In genomic region chr17:46978489-46979022, GRCh38 we compare ENCODE assay signal across 8 cellular contexts. TPM values are rescaled to one million over a fixed set of nuclear protein-coding genes. Genes with fewer than 3 reads are reported as not detected.
DNase-seq lines count a peak whose midpoint lies in the region; ATAC-seq, FAIRE-seq and TF ChIP-seq lines count a peak whose summit lies in the region.

No MANE protein-coding gene starts in this region.

- peak; percentile 12 for ATAC-seq in Right ventricle myocardium inferior
- no peak for ATAC-seq in HG03159 (IDR thresholded peaks at IDR 0.05; ENCODE audit: unreplicated experiment)
- ATAC-seq in GM19455 (IDR thresholded peaks at IDR 0.05; ENCODE audit: unreplicated experiment): no peak

- peaks cover 9% of the 10 kb centered on the region for H3K4me1 ChIP-seq in adipocyte (ENCODE audit: control insufficient read depth, insufficient read depth, low read length)
- no peaks in the 10 kb centered on the region for H3K4me1 ChIP-seq in keratinocyte (ENCODE audit: control insufficient read depth, extremely low read depth, insufficient read depth, low read length)
- peaks cover 19 to 24% (median 23%) of the 10 kb centered on the region in 4 donors for H3K4me1 ChIP-seq in stomach

- H3K4me3 ChIP-seq in adipocyte (ENCODE audit: low read length) (peak overlapping the region; percentile 72), keratinocyte (ENCODE audit: control insufficient read depth in 2 of 3, extremely low read depth in 1 of 3, insufficient read depth in 2 of 3, low read depth in 1 of 3, low read length in 3 of 3) (peak overlapping the region; percentile 22 to 48 (median 43)), stomach (peak overlapping the region; percentile 49 to 79 (median 60))

- DNase-seq in Right ventricle myocardium inferior (ENCODE audit: missing footprints) (no peak), cardiac septum (ENCODE audit: low spot score) (no peak), adipocyte (ENCODE audit: low read depth) (peak; percentile 30), keratinocyte (ENCODE audit: low read depth, low spot score) (no peak), stomach (no peak), COLO829 (ENCODE audit: low spot score) (no peak)

- H3K4me2 ChIP-seq in keratinocyte (ENCODE audit: control insufficient read depth, extremely low read depth, insufficient read depth, low read depth, low read length): peak overlapping the region; percentile 62

- TF ChIP-seq CTCF in keratinocyte (optimal IDR thresholded peaks at IDR 0.05 in 1 of 3, IDR thresholded peaks at IDR 0.05 in 1 of 3, conservative IDR thresholded peaks at IDR 0.05 in 1 of 3; ENCODE audit: extremely low read depth in 1 of 3, insufficient read depth in 2 of 3, low read length in 3 of 3) (no peak), stomach (IDR thresholded peaks at IDR 0.05) (no peak)

- no peaks in the 10 kb centered on the region for H4K20me1 ChIP-seq in keratinocyte (ENCODE audit: control insufficient read depth, extremely low read depth, insufficient read depth, low read length)

- H3K9ac ChIP-seq in adipocyte (ENCODE audit: low read length) (no peak overlapping the region), keratinocyte (ENCODE audit: control insufficient read depth, extremely low read depth, insufficient read depth, low read length) (no peak overlapping the region)

- no peaks in the 10 kb centered on the region for H3K9me1 ChIP-seq in keratinocyte (ENCODE audit: control insufficient read depth, extremely low read depth, insufficient read depth, low read length)

- no peak for TF ChIP-seq EP300 in stomach (IDR thresholded peaks at IDR 0.05)

- dilution Hi-C loops in keratinocyte (cut with MboI; ENCODE audit: extremely low pct_ligation_motif_present, low sequenced_read_pairs): no loop called here

- H3K27ac ChIP-seq in keratinocyte (ENCODE audit: control insufficient read depth, insufficient read depth, low read length) (no peak overlapping the region), stomach (peak overlapping the region in 1 of 5 donors; percentile 14)

- H3K36me3 ChIP-seq in adipocyte (ENCODE audit: control insufficient read depth, insufficient read depth, low read length, severe bottlenecking) (no peaks in the 10 kb centered on the region), keratinocyte (ENCODE audit: control insufficient read depth in 2 of 2, extremely low read depth in 1 of 2, insufficient read depth in 2 of 2, low read length in 2 of 2) (no peaks in the 10 kb centered on the region), stomach (no peaks in the 10 kb centered on the region)

- FAIRE-seq in keratinocyte (lab: Jason Lieb, UNC): no peak

- H3K79me2 ChIP-seq in keratinocyte (ENCODE audit: control insufficient read depth, insufficient read depth, low read length): no peaks in the 10 kb centered on the region

- 1 to 3% (median 2%) methylated on average over 19 to 67 of the region's 67 CpGs for WGBS in stomach, 5 donors

- no peak for TF ChIP-seq POLR2A in stomach (IDR thresholded peaks at IDR 0.05)

- no peaks in the 10 kb centered on the region for H3K9me3 ChIP-seq in adipocyte (ENCODE audit: control insufficient read depth, low read length)
- no peaks in the 10 kb centered on the region for H3K9me3 ChIP-seq in keratinocyte (ENCODE audit: control insufficient read depth, low read depth, low read length)
- no peaks in the 10 kb centered on the region for H3K9me3 ChIP-seq in stomach

- intact Hi-C loops in Right ventricle myocardium inferior (cut with DNase I) (no loop called here), cardiac septum (cut with DNase I) (no loop called here), stomach (cut with DNase I; ENCODE audit: low total_unique reads) (no loop called here)

- H3K27me3 ChIP-seq in adipocyte (replicated peaks; ENCODE audit: control insufficient read depth, insufficient read depth, low read length) (peaks cover 43% of the 10 kb centered on the region), keratinocyte (ENCODE audit: control insufficient read depth, extremely low read depth, insufficient read depth, low read length) (peaks cover 49% of the 10 kb centered on the region), stomach (peaks cover 4 to 65% (median 35%) of the 10 kb centered on the region in 3 donors)

- H2AFZ ChIP-seq in keratinocyte (ENCODE audit: control insufficient read depth, low read length): no peak overlapping the region

RNA-seq across cellular contexts. Expression of gene RPRML, which starts 0.5 kb away (rescaled TPM):
- total RNA-seq in Right ventricle myocardium inferior: not detected
- total RNA-seq in cardiac septum: 0.38 TPM
- not detected in 3 replicates for polyA plus RNA-seq in keratinocyte
- not detected for polyA plus RNA-seq in keratinocyte (2011; ENCODE audit: low read depth)
- polyA plus RNA-seq in keratinocyte (2011; cell fraction: cytosol; rRNA removed): not detected in 2 replicates
- polyA plus RNA-seq in keratinocyte (2011; cell fraction: nucleus; rRNA removed): not detected in 2 replicates
- polyA plus RNA-seq in keratinocyte (2012; ENCODE audit: low replicate concordance): not detected in 2 replicates
- polyA minus RNA-seq in keratinocyte: not detected in 3 replicates
- not detected for polyA minus RNA-seq in keratinocyte (2011; cell fraction: cytosol; rRNA and poly(A)+ RNA removed)
- not detected in 2 replicates for polyA minus RNA-seq in keratinocyte (2011; cell fraction: nucleus; rRNA and poly(A)+ RNA removed)
- not detected for total RNA-seq in stomach
- polyA plus RNA-seq in stomach: 1 to 10 TPM in 1 of 3 donors, under 1 TPM in 2; 0.37 to 2.4 (median 0.40) TPM

RNA-seq across cellular contexts. Expression of gene GOSR2, which starts 55.6 kb away (rescaled TPM):
- total RNA-seq in Right ventricle myocardium inferior (35.2 TPM), cardiac septum (45.9 TPM), stomach (10 to 100 TPM; 25.0 to 84.0 (median 42.0) TPM)
- polyA plus RNA-seq in keratinocyte (48.6 to 52.4 TPM (median 51.8 TPM) in 3 replicates), stomach (10 to 100 TPM; 15.3 to 24.1 (median 23.0) TPM)
- 16.3 TPM for polyA plus RNA-seq in keratinocyte (2011; ENCODE audit: low read depth)
- polyA plus RNA-seq in keratinocyte (2011; cell fraction: cytosol; rRNA removed): 40.4 and 50.3 TPM in 2 replicates
- 55.7 and 56.0 TPM in 2 replicates for polyA plus RNA-seq in keratinocyte (2011; cell fraction: nucleus; rRNA removed)
- 20.2 and 29.4 TPM in 2 replicates for polyA plus RNA-seq in keratinocyte (2012; ENCODE audit: low replicate concordance)
- 53.2 to 59.1 TPM (median 56.6 TPM) in 3 replicates for polyA minus RNA-seq in keratinocyte
- 24.4 TPM for polyA minus RNA-seq in keratinocyte (2011; cell fraction: cytosol; rRNA and poly(A)+ RNA removed)
- 24.7 and 37.7 TPM in 2 replicates for polyA minus RNA-seq in keratinocyte (2011; cell fraction: nucleus; rRNA and poly(A)+ RNA removed)
